10 cellular contexts compared by ENCODE assay signal in the genomic region with DNA sequence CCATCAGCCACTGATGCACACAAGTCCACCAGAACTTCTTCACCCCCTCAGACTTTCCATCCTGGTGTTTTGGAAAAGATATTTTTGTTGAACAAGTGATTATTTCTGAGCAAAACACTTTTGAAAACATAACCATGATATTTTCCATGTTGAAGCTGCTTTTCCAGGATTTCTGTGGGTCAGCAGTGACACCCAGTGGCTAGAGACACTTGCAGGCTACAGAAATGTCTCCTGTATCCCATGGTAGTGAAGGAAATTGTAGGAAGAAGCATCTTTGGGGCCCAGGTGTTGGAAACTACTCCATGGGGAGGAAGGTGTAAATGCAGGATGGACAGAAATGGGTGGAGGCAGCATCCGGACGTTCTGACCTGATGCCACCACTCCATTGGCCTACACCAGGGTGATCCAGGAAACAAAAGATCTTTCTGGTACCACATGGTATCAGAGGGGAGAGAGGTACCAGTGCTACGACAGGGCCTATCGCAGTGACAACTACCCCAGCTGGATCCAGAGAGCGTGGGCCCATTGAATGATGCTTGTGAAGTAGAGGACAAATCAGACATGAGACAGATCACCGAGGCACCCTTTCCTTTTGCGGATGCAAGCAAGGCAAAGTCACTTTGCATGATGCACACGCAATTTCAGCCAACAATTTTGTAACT.
DNase-seq lines count a peak whose midpoint lies in the region; ATAC-seq and TF ChIP-seq lines count a peak whose summit lies in the region.
"Had no signal": no experiment of that assay in that cellular context is flagged by ENCODE, and none has a peak within 500 bp of the region (broad histone marks: within the 10 kb centered on the region; RNA-seq: fewer than 3 reads in every experiment).

No MANE protein-coding gene starts in this region.

- H3K27me3 ChIP-seq in prostate gland (replicated peaks; ENCODE audit: insufficient read depth) = no peaks in the 10 kb centered on the region

- H3K9me3 Mint-ChIP-seq in chondrocyte (ENCODE audit: low read depth) = no peaks in the 10 kb centered on the region
- H3K9me3 Mint-ChIP-seq in activated T-helper 17 cell treated with anti-CD3 and anti-CD28 coated beads, Interleukin-2, amount 50 U/mL, for 72 hours = no peaks in the 10 kb centered on the region

- H3K36me3 Mint-ChIP-seq in chondrocyte (ENCODE audit: low read depth) = no peaks in the 10 kb centered on the region
- H3K36me3 Mint-ChIP-seq in activated T-helper 17 cell treated with anti-CD3 and anti-CD28 coated beads, Interleukin-2, amount 50 U/mL, for 72 hours (ENCODE audit: low read depth) = no peaks in the 10 kb centered on the region

- no peaks in the 10 kb centered on the region for H3K4me1 Mint-ChIP-seq in chondrocyte (ENCODE audit: low read depth)
- no peaks in the 10 kb centered on the region for H3K4me1 Mint-ChIP-seq in activated T-helper 17 cell treated with anti-CD3 and anti-CD28 coated beads, Interleukin-2, amount 50 U/mL, for 72 hours

- no peak overlapping the region for H3K4me3 Mint-ChIP-seq in chondrocyte (ENCODE audit: unreplicated experiment)
- H3K4me3 Mint-ChIP-seq in activated T-helper 17 cell treated with anti-CD3 and anti-CD28 coated beads, Interleukin-2, amount 50 U/mL, for 72 hours = no peak overlapping the region

- H3K27ac ChIP-seq in prostate gland = no peak overlapping the region

- intact Hi-C loops in prostate gland (cut with DNase I) = no loop called here

- TF ChIP-seq CTCF in chondrocyte (IDR thresholded peaks at IDR 0.05) = peak; percentile 62
- TF ChIP-seq CTCF in prostate gland (IDR thresholded peaks at IDR 0.05) = peak in 3 of 4 experiments; percentile 14 to 41 (median 14)

- no peaks in the 10 kb centered on the region for H3K36me3 ChIP-seq in prostate gland

- H3K27ac Mint-ChIP-seq in chondrocyte (ENCODE audit: unreplicated experiment) = no peak overlapping the region
- no peak overlapping the region for H3K27ac Mint-ChIP-seq in activated T-helper 17 cell treated with anti-CD3 and anti-CD28 coated beads, Interleukin-2, amount 50 U/mL, for 72 hours

- H3K27me3 Mint-ChIP-seq in chondrocyte (ENCODE audit: low read depth) = peaks cover 19% of the 10 kb centered on the region
- H3K27me3 Mint-ChIP-seq in activated T-helper 17 cell treated with anti-CD3 and anti-CD28 coated beads, Interleukin-2, amount 50 U/mL, for 72 hours = peaks cover 10% of the 10 kb centered on the region

- peak; percentile 17 for DNase-seq in NCI-H2107 (lab: John Stamatoyannopoulos, UW)
- no peak for DNase-seq in NCI-H2107 treated with DMSO at 0.1 percent for 48 hours (lab: John Stamatoyannopoulos, UW; ENCODE audit: unreplicated experiment)
- peak; percentile 17 for DNase-seq in NCI-H2227 treated with DMSO at 0.1 percent for 48 hours (lab: John Stamatoyannopoulos, UW)
- DNase-seq in chondrocyte (ENCODE audit: low spot score) = peak; percentile 44
- DNase-seq in prostate gland (ENCODE audit: low spot score) = no peak
- no peak for DNase-seq in T-helper 2 cell
- DNase-seq: activated T-cell treated with anti-CD3 and anti-CD28 coated beads, Interleukin-2, amount 50 U/mL, for 1 hour; cortex of kidney had no signal

- no peaks in the 10 kb centered on the region for H3K4me1 ChIP-seq in prostate gland (replicated peaks)

- no peaks in the 10 kb centered on the region for H3K9me3 ChIP-seq in prostate gland

- WGBS in prostate gland = 89% methylated on average over 8 of the region's 8 CpGs

- ATAC-seq in HG03439 (IDR thresholded peaks at IDR 0.05; ENCODE audit: unreplicated experiment) = no peak
- ATAC-seq in activated T-helper 17 cell treated with anti-CD3 and anti-CD28 coated beads, Interleukin-2, amount 50 U/mL, for 72 hours (replicated peaks) = no peak

- TF ChIP-seq POLR2A in prostate gland (IDR thresholded peaks at IDR 0.05) = no peak

- no peak overlapping the region for H3K4me3 ChIP-seq in prostate gland

Comparison
In these comparisons a context has a peak if more than half of its experiments do, and no peak if none do; other contexts are left out.
1. DNase-seq: peak in NCI-H2107 (single experiment), NCI-H2227 treated with DMSO at 0.1 percent for 48 hours (single experiment) and chondrocyte (single experiment); none in NCI-H2107 treated with DMSO at 0.1 percent for 48 hours (single experiment), prostate gland (single experiment) and T-helper 2 cell (0 of 5).